ENCODE assay signal across 1 cellular context in the genomic region with DNA sequence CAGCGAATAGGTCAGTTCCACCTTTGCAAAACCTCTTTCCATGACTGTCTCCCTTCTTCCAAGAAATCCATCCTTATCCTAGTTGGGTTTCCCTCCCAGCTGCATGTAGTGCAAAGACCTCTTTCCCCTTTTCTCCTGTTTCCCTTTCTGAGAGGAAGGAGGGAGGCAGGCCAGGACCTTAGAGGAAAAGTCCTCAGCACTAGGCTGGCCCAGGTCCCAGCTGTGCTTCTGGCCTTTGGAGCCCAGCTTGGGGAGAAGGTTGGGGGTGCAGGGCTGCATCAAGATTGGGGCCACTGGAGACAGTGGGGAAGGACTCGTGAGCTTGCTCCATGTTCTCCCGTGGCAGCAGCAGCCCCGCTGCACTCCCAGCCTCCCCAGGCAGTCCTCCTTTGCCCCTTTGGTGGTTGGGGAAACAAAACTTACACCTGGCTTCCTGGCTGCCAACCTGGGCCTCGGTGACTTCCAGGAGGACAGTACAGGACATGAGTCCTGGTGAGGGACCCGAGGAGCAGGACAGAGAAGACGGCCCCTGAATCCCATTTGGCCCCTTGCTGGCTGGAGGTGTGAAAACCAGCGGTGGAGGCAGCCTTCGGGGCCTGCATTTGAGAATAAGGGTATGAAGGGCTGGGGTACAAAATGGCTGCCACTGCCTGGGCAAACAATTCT.
TF ChIP-seq lines count a peak whose summit lies in the region.

No MANE protein-coding gene starts in this region.

TF ChIP-seq in HepG2, 621 proteins besides CTCF, POLR2A, EP300 and RAD21 (continued from another document and continues in another):
- peak; percentile 68; the same call in 1 of the 2 replicates for TF ChIP-seq ZNF446 (CRISPR knock-in tag; IDR thresholded peaks at IDR 0.05)
- TF ChIP-seq, protein P1, sequence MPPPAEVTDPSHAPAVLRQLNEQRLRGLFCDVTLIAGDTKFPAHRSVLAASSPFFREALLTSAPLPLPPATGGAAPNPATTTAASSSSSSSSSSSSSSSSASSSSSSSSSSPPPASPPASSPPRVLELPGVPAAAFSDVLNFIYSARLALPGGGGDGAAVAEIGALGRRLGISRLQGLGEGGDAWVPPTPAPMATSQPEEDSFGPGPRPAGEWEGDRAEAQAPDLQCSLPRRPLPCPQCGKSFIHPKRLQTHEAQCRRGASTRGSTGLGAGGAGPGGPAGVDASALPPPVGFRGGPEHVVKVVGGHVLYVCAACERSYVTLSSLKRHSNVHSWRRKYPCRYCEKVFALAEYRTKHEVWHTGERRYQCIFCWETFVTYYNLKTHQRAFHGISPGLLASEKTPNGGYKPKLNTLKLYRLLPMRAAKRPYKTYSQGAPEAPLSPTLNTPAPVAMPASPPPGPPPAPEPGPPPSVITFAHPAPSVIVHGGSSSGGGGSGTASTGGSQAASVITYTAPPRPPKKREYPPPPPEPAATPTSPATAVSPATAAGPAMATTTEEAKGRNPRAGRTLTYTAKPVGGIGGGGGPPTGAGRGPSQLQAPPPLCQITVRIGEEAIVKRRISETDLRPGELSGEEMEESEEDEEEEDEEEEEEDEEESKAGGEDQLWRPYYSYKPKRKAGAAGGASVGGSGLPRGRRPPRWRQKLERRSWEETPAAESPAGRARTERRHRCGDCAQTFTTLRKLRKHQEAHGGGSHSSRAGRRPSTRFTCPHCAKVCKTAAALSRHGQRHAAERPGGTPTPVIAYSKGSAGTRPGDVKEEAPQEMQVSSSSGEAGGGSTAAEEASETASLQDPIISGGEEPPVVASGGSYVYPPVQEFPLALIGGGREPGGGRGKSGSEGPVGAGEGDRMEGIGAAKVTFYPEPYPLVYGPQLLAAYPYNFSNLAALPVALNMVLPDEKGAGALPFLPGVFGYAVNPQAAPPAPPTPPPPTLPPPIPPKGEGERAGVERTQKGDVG (CRISPR knock-in tag; IDR thresholded peaks at IDR 0.05; ENCODE audit: borderline replicate concordance): 0 out of 2 replicates have a peak, but pooled peaks have one; percentile 34
- TF ChIP-seq ZFP82 (CRISPR knock-in tag; IDR thresholded peaks at IDR 0.05; ENCODE audit: borderline replicate concordance): no peak
- no peak for TF ChIP-seq HOXA5 (CRISPR knock-in tag; IDR thresholded peaks at IDR 0.05)
- TF ChIP-seq SP5 (CRISPR knock-in tag; IDR thresholded peaks at IDR 0.05; ENCODE audit: borderline replicate concordance, low read depth): no peak
- TF ChIP-seq ZNF180 (CRISPR knock-in tag; IDR thresholded peaks at IDR 0.05; ENCODE audit: borderline replicate concordance, low read depth): no peak
- TF ChIP-seq GTF2F1 (IDR thresholded peaks at IDR 0.05; ENCODE audit: low read length): no peak
- no peak; the same call in 1 of the 2 replicates for TF ChIP-seq ZFX (CRISPR knock-in tag; IDR thresholded peaks at IDR 0.05; ENCODE audit: low read depth)
- no peak for TF ChIP-seq JUND (CRISPR knock-in tag; IDR thresholded peaks at IDR 0.05)
- no peak for TF ChIP-seq ZNF749 (CRISPR knock-in tag; IDR thresholded peaks at IDR 0.05; ENCODE audit: borderline replicate concordance)
- no peak for TF ChIP-seq XBP1 (CRISPR knock-in tag; IDR thresholded peaks at IDR 0.05)
- no peak for TF ChIP-seq ZBTB42 (CRISPR knock-in tag; IDR thresholded peaks at IDR 0.05)
- TF ChIP-seq ZNF501 (CRISPR knock-in tag; IDR thresholded peaks at IDR 0.05): no peak; the same call in 1 of the 2 replicates
- TF ChIP-seq ZNF24 (IDR thresholded peaks at IDR 0.05): no peak
- TF ChIP-seq, protein P2, sequence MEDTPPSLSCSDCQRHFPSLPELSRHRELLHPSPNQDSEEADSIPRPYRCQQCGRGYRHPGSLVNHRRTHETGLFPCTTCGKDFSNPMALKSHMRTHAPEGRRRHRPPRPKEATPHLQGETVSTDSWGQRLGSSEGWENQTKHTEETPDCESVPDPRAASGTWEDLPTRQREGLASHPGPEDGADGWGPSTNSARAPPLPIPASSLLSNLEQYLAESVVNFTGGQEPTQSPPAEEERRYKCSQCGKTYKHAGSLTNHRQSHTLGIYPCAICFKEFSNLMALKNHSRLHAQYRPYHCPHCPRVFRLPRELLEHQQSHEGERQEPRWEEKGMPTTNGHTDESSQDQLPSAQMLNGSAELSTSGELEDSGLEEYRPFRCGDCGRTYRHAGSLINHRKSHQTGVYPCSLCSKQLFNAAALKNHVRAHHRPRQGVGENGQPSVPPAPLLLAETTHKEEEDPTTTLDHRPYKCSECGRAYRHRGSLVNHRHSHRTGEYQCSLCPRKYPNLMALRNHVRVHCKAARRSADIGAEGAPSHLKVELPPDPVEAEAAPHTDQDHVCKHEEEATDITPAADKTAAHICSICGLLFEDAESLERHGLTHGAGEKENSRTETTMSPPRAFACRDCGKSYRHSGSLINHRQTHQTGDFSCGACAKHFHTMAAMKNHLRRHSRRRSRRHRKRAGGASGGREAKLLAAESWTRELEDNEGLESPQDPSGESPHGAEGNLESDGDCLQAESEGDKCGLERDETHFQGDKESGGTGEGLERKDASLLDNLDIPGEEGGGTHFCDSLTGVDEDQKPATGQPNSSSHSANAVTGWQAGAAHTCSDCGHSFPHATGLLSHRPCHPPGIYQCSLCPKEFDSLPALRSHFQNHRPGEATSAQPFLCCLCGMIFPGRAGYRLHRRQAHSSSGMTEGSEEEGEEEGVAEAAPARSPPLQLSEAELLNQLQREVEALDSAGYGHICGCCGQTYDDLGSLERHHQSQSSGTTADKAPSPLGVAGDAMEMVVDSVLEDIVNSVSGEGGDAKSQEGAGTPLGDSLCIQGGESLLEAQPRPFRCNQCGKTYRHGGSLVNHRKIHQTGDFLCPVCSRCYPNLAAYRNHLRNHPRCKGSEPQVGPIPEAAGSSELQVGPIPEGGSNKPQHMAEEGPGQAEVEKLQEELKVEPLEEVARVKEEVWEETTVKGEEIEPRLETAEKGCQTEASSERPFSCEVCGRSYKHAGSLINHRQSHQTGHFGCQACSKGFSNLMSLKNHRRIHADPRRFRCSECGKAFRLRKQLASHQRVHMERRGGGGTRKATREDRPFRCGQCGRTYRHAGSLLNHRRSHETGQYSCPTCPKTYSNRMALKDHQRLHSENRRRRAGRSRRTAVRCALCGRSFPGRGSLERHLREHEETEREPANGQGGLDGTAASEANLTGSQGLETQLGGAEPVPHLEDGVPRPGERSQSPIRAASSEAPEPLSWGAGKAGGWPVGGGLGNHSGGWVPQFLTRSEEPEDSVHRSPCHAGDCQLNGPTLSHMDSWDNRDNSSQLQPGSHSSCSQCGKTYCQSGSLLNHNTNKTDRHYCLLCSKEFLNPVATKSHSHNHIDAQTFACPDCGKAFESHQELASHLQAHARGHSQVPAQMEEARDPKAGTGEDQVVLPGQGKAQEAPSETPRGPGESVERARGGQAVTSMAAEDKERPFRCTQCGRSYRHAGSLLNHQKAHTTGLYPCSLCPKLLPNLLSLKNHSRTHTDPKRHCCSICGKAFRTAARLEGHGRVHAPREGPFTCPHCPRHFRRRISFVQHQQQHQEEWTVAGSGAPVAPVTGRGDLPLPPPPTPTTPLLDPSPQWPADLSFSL (CRISPR knock-in tag; IDR thresholded peaks at IDR 0.05): no peak
- no peak for TF ChIP-seq TBP (CRISPR knock-in tag; IDR thresholded peaks at IDR 0.05)
- TF ChIP-seq TEAD3 (CRISPR knock-in tag; optimal IDR thresholded peaks at IDR 0.05; ENCODE audit: borderline replicate concordance): peak; percentile 48
- TF ChIP-seq MEIS1 (CRISPR knock-in tag; IDR thresholded peaks at IDR 0.05; ENCODE audit: borderline replicate concordance): no peak
- TF ChIP-seq ZNF235 (CRISPR knock-in tag; IDR thresholded peaks at IDR 0.05; ENCODE audit: borderline replicate concordance): peak; percentile 24; the same call in 1 of the 2 replicates
- TF ChIP-seq ZNF44 (CRISPR knock-in tag; IDR thresholded peaks at IDR 0.05): no peak
- TF ChIP-seq, protein P3, sequence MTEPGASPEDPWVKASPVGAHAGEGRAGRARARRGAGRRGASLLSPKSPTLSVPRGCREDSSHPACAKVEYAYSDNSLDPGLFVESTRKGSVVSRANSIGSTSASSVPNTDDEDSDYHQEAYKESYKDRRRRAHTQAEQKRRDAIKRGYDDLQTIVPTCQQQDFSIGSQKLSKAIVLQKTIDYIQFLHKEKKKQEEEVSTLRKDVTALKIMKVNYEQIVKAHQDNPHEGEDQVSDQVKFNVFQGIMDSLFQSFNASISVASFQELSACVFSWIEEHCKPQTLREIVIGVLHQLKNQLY (CRISPR knock-in tag; IDR thresholded peaks at IDR 0.05): no peak
- no peak for TF ChIP-seq ETV6 (CRISPR knock-in tag; conservative IDR thresholded peaks at IDR 0.05)
- TF ChIP-seq CCDC6 (CRISPR knock-in tag; IDR thresholded peaks at IDR 0.05): peak; percentile 73; the same call in 1 of the 2 replicates
- no peak for TF ChIP-seq ZSCAN30 (CRISPR knock-in tag; IDR thresholded peaks at IDR 0.05)
- TF ChIP-seq, protein P4, sequence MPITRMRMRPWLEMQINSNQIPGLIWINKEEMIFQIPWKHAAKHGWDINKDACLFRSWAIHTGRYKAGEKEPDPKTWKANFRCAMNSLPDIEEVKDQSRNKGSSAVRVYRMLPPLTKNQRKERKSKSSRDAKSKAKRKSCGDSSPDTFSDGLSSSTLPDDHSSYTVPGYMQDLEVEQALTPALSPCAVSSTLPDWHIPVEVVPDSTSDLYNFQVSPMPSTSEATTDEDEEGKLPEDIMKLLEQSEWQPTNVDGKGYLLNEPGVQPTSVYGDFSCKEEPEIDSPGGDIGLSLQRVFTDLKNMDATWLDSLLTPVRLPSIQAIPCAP (CRISPR knock-in tag; IDR thresholded peaks at IDR 0.05; ENCODE audit: low read depth): no peak
- TF ChIP-seq NCOA5 (CRISPR knock-in tag; IDR thresholded peaks at IDR 0.05): no peak
- TF ChIP-seq CBX5 (CRISPR knock-in tag; IDR thresholded peaks at IDR 0.05; ENCODE audit: borderline replicate concordance): no peak; the same call in 1 of the 2 replicates
- TF ChIP-seq, protein P5, sequence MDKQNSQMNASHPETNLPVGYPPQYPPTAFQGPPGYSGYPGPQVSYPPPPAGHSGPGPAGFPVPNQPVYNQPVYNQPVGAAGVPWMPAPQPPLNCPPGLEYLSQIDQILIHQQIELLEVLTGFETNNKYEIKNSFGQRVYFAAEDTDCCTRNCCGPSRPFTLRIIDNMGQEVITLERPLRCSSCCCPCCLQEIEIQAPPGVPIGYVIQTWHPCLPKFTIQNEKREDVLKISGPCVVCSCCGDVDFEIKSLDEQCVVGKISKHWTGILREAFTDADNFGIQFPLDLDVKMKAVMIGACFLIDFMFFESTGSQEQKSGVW (CRISPR knock-in tag; IDR thresholded peaks at IDR 0.05; ENCODE audit: borderline replicate concordance): no peak
- TF ChIP-seq, protein P6, sequence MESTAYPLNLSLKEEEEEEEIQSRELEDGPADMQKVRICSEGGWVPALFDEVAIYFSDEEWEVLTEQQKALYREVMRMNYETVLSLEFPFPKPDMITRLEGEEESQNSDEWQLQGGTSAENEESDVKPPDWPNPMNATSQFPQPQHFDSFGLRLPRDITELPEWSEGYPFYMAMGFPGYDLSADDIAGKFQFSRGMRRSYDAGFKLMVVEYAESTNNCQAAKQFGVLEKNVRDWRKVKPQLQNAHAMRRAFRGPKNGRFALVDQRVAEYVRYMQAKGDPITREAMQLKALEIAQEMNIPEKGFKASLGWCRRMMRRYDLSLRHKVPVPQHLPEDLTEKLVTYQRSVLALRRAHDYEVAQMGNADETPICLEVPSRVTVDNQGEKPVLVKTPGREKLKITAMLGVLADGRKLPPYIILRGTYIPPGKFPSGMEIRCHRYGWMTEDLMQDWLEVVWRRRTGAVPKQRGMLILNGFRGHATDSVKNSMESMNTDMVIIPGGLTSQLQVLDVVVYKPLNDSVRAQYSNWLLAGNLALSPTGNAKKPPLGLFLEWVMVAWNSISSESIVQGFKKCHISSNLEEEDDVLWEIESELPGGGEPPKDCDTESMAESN (CRISPR knock-in tag; conservative IDR thresholded peaks at IDR 0.05): no peak
- TF ChIP-seq ZSCAN12 (CRISPR knock-in tag; IDR thresholded peaks at IDR 0.05): no peak
- TF ChIP-seq NFKB2 (CRISPR knock-in tag; IDR thresholded peaks at IDR 0.05; ENCODE audit: borderline replicate concordance): no peak
- TF ChIP-seq, protein P7, sequence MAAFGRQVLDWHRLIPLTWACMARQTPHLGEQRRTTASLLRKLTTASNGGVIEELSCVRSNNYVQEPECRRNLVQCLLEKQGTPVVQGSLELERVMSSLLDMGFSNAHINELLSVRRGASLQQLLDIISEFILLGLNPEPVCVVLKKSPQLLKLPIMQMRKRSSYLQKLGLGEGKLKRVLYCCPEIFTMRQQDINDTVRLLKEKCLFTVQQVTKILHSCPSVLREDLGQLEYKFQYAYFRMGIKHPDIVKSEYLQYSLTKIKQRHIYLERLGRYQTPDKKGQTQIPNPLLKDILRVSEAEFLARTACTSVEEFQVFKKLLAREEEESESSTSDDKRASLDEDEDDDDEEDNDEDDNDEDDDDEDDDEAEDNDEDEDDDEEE (CRISPR knock-in tag; IDR thresholded peaks at IDR 0.05): 0 out of 2 replicates have a peak, but pooled peaks have one; percentile 78
- TF ChIP-seq, protein P8, sequence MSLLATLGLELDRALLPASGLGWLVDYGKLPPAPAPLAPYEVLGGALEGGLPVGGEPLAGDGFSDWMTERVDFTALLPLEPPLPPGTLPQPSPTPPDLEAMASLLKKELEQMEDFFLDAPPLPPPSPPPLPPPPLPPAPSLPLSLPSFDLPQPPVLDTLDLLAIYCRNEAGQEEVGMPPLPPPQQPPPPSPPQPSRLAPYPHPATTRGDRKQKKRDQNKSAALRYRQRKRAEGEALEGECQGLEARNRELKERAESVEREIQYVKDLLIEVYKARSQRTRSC (CRISPR knock-in tag; IDR thresholded peaks at IDR 0.05; ENCODE audit: low read depth): 0 out of 2 replicates have a peak, but pooled peaks have one; percentile 32
